ENCODE assay signal across 29 cellular contexts in the genomic region with DNA sequence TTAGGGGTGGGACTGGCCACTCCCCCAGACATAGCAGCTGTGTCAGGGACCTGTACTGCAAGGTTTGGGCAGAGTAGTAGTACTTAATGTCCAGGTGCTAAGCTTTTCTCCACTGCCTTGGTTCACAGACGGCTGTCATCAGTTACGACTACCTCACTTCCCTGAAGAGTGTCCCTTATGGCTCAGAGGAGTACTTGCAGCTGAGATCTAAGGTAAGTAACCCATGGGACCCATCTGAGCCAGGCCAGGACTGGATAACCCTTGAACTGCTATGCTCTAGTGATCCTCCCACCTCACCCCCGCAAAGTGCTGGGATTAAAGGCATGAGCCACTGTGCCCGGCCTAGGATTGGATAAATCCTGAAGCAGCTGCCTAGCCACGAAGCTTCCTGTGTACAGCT.
"Had no signal": no experiment of that assay in that cellular context is flagged by ENCODE, and none has a peak within 500 bp of the region (broad histone marks: within the 10 kb centered on the region; RNA-seq: fewer than 3 reads in every experiment).

No MANE protein-coding gene starts in this region.

- H3K27me3 ChIP-seq: brain microvascular endothelial cell had no signal

- H3K36me3 ChIP-seq: brain microvascular endothelial cell had no signal

- H3K4me3 ChIP-seq: SK-N-MC had no signal

- H3K27ac ChIP-seq: brain microvascular endothelial cell, SK-N-MC, VCaP had no signal

- DNase-seq: activated CD4-positive, alpha-beta T cell treated with anti-CD3 and anti-CD28 coated beads for 4 hours; activated CD8-positive, alpha-beta memory T cell treated with anti-CD3 and anti-CD28 coated beads, Interleukin-2, amount 50 U/mL, for 4 hours; activated CD8-positive, alpha-beta T cell treated with anti-CD3 and anti-CD28 coated beads for 36 hours; activated gamma-delta T cell treated with Interleukin-2 at 50 U/mL for 16 hours; activated naive CD4-positive, alpha-beta T cell treated with anti-CD3 and anti-CD28 coated beads, Interleukin-2, amount 10 ng/mL, durations not matched to agents 7 days and 5 days; activated naive CD8-positive, alpha-beta T cell treated with anti-CD3 and anti-CD28 coated beads for 36 hours; activated T-cell treated with anti-CD3 and anti-CD28 coated beads, Interleukin-2, amount 50 U/mL, for 72 hours; brain microvascular endothelial cell; cerebellar nuclear complex; Karpas-422; MM.1S; NCI-H1105; NCI-H1436 treated with DMSO at 0.1 percent for 48 hours; NCI-H2081; NCI-H2171; NCI-H226; NCI-H526; NCI-H774; NK-92 treated with Interleukin-12 subunit alpha and Interleukin-12 subunit beta, amount 100 ng/mL, for 24 hours; OCI-M1; RPMI8226; T-cell; T-helper 2 cell; T1000 had no signal

- ATAC-seq: activated CD4-positive, CD25-positive, alpha-beta regulatory T cell treated with anti-CD3 and anti-CD28 coated beads, Interleukin-2, amount 50 U/mL, for 24 hours; activated CD8-positive, alpha-beta T cell treated with anti-CD3 and anti-CD28 coated beads for 36 hours; activated T-cell treated with anti-CD3 and anti-CD28 coated beads, Interleukin-2, amount 50 U/mL, for 72 hours; Panc1; Right ventricle myocardium inferior; T-cell had no signal
